ENCODE assay signal across 24 cellular contexts in the genomic region with DNA sequence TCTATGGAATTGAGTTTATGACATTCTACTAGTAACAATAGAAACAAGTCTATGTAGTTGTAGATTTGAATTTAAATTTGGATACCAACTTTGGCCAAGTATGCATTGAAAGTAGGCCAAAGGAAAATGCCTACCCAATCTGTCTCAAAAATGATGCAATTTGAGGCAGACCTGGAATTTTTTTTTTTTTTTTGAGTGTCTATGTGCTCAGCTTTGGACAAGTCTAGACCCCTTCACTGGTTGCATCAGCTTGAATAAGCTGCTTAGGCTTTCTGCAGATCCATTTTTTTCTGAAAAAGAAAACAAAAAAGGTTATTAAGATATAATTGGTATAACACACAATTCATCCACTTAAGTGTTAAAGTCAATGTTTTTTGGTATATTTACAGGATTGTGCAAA.
"Had no signal": no experiment of that assay in that cellular context is flagged by ENCODE, and none has a peak within 500 bp of the region (broad histone marks: within the 10 kb centered on the region; RNA-seq: fewer than 3 reads in every experiment).

No MANE protein-coding gene starts in this region.

- H3K27ac ChIP-seq: dorsolateral prefrontal cortex, esophagus muscularis mucosa, gastrocnemius medialis, left lung, prostate gland, right atrium auricular region, sigmoid colon, stomach, thyroid gland had no signal

- H3K36me3 Mint-ChIP-seq: naive thymus-derived CD8-positive, alpha-beta T cell; stimulated activated effector memory CD8-positive, alpha-beta T cell treated with anti-CD3 and anti-CD28 coated beads, Interleukin-12 subunit alpha, Interleukin-12 subunit beta, amount 100 ng/mL, for 72 hours; type B pancreatic cell had no signal

- H3K4me3 Mint-ChIP-seq: naive thymus-derived CD8-positive, alpha-beta T cell; nephron progenitor cell; stimulated activated effector memory CD8-positive, alpha-beta T cell treated with anti-CD3 and anti-CD28 coated beads, Interleukin-12 subunit alpha, Interleukin-12 subunit beta, amount 100 ng/mL, for 72 hours; type B pancreatic cell had no signal

- H3K4me3 ChIP-seq: dorsolateral prefrontal cortex, esophagus muscularis mucosa, gastrocnemius medialis, left lung, prostate gland, right atrium auricular region, sigmoid colon, stomach, thyroid gland had no signal

- FAIRE-seq: kidney had no signal

- H3K36me3 ChIP-seq: esophagus muscularis mucosa, gastrocnemius medialis, left lung, prostate gland, right atrium auricular region, sigmoid colon, stomach, thyroid gland had no signal

- H3K9me3 ChIP-seq: esophagus muscularis mucosa, gastrocnemius medialis, prostate gland, right atrium auricular region, sigmoid colon, stomach, thyroid gland had no signal

- H3K27ac Mint-ChIP-seq: naive thymus-derived CD8-positive, alpha-beta T cell; nephron progenitor cell; stimulated activated effector memory CD8-positive, alpha-beta T cell treated with anti-CD3 and anti-CD28 coated beads, Interleukin-12 subunit alpha, Interleukin-12 subunit beta, amount 100 ng/mL, for 72 hours; type B pancreatic cell had no signal

- H3K27me3 ChIP-seq: dorsolateral prefrontal cortex, esophagus muscularis mucosa, gastrocnemius medialis, left lung, right atrium auricular region, sigmoid colon, stomach, thyroid gland had no signal

- DNase-seq: cortex of kidney; dorsolateral prefrontal cortex; effector CD4-positive, alpha-beta T cell; gastrocnemius medialis; head of caudate nucleus; kidney; left cardiac atrium; left lung; mesendoderm; midbrain; naive thymus-derived CD8-positive, alpha-beta T cell; nephron progenitor cell; nucleus accumbens; sigmoid colon; stimulated activated CD4-positive, alpha-beta T cell treated with anti-CD3 and anti-CD28 coated beads, Interleukin-2, amount 100 ng/mL, for 24 hours; stimulated activated CD4-positive, alpha-beta T cell treated with anti-CD3 and anti-CD28 coated beads, Interleukin-4, amount 100 ng/mL, for 24 hours; stimulated activated naive CD4-positive, alpha-beta T cell treated with Interleukin-2 at 50 U/mL for 16 hours; stomach; thyroid gland had no signal

- H3K4me1 Mint-ChIP-seq: naive thymus-derived CD8-positive, alpha-beta T cell; stimulated activated effector memory CD8-positive, alpha-beta T cell treated with anti-CD3 and anti-CD28 coated beads, Interleukin-12 subunit alpha, Interleukin-12 subunit beta, amount 100 ng/mL, for 72 hours had no signal

- H3K4me1 ChIP-seq: esophagus muscularis mucosa, gastrocnemius medialis, left lung, prostate gland, right atrium auricular region, sigmoid colon, stomach, thyroid gland had no signal

- ATAC-seq: gastrocnemius medialis; left cardiac atrium; left lung; naive thymus-derived CD8-positive, alpha-beta T cell; stimulated activated effector memory CD8-positive, alpha-beta T cell treated with anti-CD3 and anti-CD28 coated beads, Interleukin-12 subunit alpha, Interleukin-12 subunit beta, amount 100 ng/mL, for 72 hours had no signal
